Comparison of ENCODE assay signal across 23 cellular contexts in genomic region chr1:208031932-208032320, GRCh38.
A peak's percentile ranks its signal among the peaks of the same experiment; 100 is the strongest.
DNase-seq lines count a peak whose midpoint lies in the region; TF ChIP-seq lines count a peak whose summit lies in the region.
"Had no signal": no experiment of that assay in that cellular context is flagged by ENCODE, and none has a peak within 500 bp of the region (broad histone marks: within the 10 kb centered on the region; RNA-seq: fewer than 3 reads in every experiment).

No MANE protein-coding gene starts in this region.

- TF ChIP-seq CTCF in dorsolateral prefrontal cortex (IDR thresholded peaks at IDR 0.05 in 54 of 56, conservative IDR thresholded peaks at IDR 0.05 in 2 of 56; ENCODE audit: low read depth in 1 of 56, partially characterized antibody in 56 of 56) (no peak), neural progenitor cell (IDR thresholded peaks at IDR 0.05) (no peak)

- no peaks in the 10 kb centered on the region for H3K79me2 ChIP-seq in neural progenitor cell (ENCODE audit: low read depth)

- H3K9ac ChIP-seq in neural progenitor cell, result no peak overlapping the region
- H3K9ac ChIP-seq: KMS-11, SK-N-SH had no signal

- no peak overlapping the region for H3K4me2 ChIP-seq in neural progenitor cell
- H3K4me2 ChIP-seq: KMS-11, SK-N-SH had no signal

- H3K36me3 ChIP-seq in neural progenitor cell, result no peaks in the 10 kb centered on the region

- H3K9me3 ChIP-seq in neural progenitor cell (ENCODE audit: low read depth), result no peaks in the 10 kb centered on the region
- H3K9me3 ChIP-seq: SK-N-SH had no signal

- DNase-seq in dorsolateral prefrontal cortex (no peak), mesenteric fat pad (ENCODE audit: low spot score) (peak; percentile 84), D341Med (ENCODE audit: low spot score) (no peak), NCI-H146 treated with DMSO at 0.1 percent for 48 hours (lab: John Stamatoyannopoulos, UW; ENCODE audit: unreplicated experiment) (no peak), neural progenitor cell (ENCODE audit: low spot score) (no peak), MV-4-11 (lab: John Stamatoyannopoulos, UW) (no peak)
- DNase-seq: CD4-positive, alpha-beta memory T cell; COR-L47; DMS79 treated with DMSO at 0.1 percent for 48 hours; GF-D8; HCEC 1CT; MM.1S; NCI-H1048; NCI-H1417; NCI-H2081; NCI-H2227 treated with DMSO at 0.1 percent for 48 hours; NCI-H526 treated with DMSO at 0.1 percent for 48 hours; RPMI8226; SHP77; SK-N-SH had no signal

- H3K36me3 Mint-ChIP-seq in neural progenitor cell, result peaks cover 33% of the 10 kb centered on the region
- H3K36me3 Mint-ChIP-seq: CD4-positive, alpha-beta memory T cell had no signal

- peak overlapping the region in 49 of 59 donors; percentile 4 to 96 (median 75) for H3K27ac ChIP-seq in dorsolateral prefrontal cortex
- H3K27ac ChIP-seq in temporal lobe (ENCODE audit: low read depth, low read length), result peak overlapping the region; percentile 76
- no peak overlapping the region for H3K27ac ChIP-seq in neural progenitor cell
- H3K27ac ChIP-seq: KMS-11 had no signal

- H3K27me3 ChIP-seq in dorsolateral prefrontal cortex, result peaks cover 0 to 11% (median 0%) of the 10 kb centered on the region in 45 donors
- H3K27me3 ChIP-seq in neural progenitor cell, result no peaks in the 10 kb centered on the region

- no peaks in the 10 kb centered on the region for H3F3A ChIP-seq in neural progenitor cell (ENCODE audit: low read depth)

- no peak overlapping the region for H3K4me3 Mint-ChIP-seq in neural progenitor cell
- H3K4me3 Mint-ChIP-seq: IgD-negative memory B cell had no signal

- H2AFZ ChIP-seq in neural progenitor cell (replicated peaks), result no peak overlapping the region

- H3K9me3 Mint-ChIP-seq in neural progenitor cell, result no peaks in the 10 kb centered on the region
- H3K9me3 Mint-ChIP-seq: CD4-positive, alpha-beta memory T cell; IgD-negative memory B cell had no signal

- no peak overlapping the region for H3K27ac Mint-ChIP-seq in neural progenitor cell
- H3K27ac Mint-ChIP-seq: CD4-positive, alpha-beta memory T cell; IgD-negative memory B cell had no signal

- no peaks in the 10 kb centered on the region for H4K20me1 ChIP-seq in neural progenitor cell (ENCODE audit: low read depth)

- intact Hi-C loops in dorsolateral prefrontal cortex (cut with DNase I), result no loop called here

- H3K4me1 ChIP-seq in neural progenitor cell, result peaks cover 12% of the 10 kb centered on the region

- peaks cover 4% of the 10 kb centered on the region for H3K27me3 Mint-ChIP-seq in neural progenitor cell (ENCODE audit: insufficient read depth, low read depth)

- H3K4me1 Mint-ChIP-seq in neural progenitor cell, result peaks cover 11% of the 10 kb centered on the region
- H3K4me1 Mint-ChIP-seq: CD4-positive, alpha-beta memory T cell; IgD-negative memory B cell had no signal

- H3K4me3 ChIP-seq in dorsolateral prefrontal cortex, result no peak overlapping the region
- no peak overlapping the region for H3K4me3 ChIP-seq in neural progenitor cell
